17 cellular contexts compared by ENCODE assay signal in the genomic region with DNA sequence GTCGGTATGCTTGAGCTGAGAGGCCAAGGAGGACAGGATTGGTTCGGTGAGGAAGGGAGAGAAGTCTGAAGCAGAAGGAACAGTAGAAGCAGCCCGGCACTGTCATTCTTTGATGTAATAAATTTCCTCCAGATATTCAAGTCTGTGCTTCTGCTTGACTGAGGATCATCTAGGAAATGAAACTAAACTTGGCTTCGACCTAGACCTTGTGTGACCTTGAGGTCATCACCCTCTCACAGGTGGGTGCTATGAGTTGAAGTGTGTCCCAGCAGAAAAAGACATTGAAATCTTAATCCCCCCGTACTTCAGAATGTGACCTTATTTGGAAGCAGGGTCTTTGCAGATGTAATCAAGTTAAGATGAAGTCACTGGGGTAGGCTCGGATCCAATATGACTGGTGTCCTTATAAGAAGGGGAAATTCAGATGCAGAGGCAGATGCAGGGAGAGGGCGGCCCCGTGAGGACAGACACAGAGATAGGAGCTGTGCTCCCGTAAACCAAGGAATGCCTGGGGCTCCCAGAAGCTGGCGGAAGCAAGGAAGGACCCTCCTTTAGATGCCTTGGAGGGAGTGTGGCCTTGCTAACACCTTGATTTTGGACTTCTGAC. TPM values are rescaled to one million over a fixed set of nuclear protein-coding genes. Genes with fewer than 3 reads are reported as not detected.
DNase-seq lines count a peak whose midpoint lies in the region; ATAC-seq, FAIRE-seq and TF ChIP-seq lines count a peak whose summit lies in the region.
"Had no signal": no experiment of that assay in that cellular context is flagged by ENCODE, and none has a peak within 500 bp of the region (broad histone marks: within the 10 kb centered on the region; RNA-seq: fewer than 3 reads in every experiment).

No MANE protein-coding gene starts in this region.

- peak; percentile 13 for DNase-seq in GM23338 (ENCODE audit: low spot score)
- DNase-seq in SK-N-DZ (ENCODE audit: low spot score) = peak; percentile 29
- DNase-seq in HepG2 (ENCODE audit: low spot score) = no peak
- no peak for DNase-seq in D721Med (ENCODE audit: insufficient read length, low spot score)
- no peak for DNase-seq in head of caudate nucleus
- DNase-seq in NCI-H146 treated with DMSO at 0.1 percent for 48 hours (lab: John Stamatoyannopoulos, UW; ENCODE audit: unreplicated experiment) = no peak
- no peak for DNase-seq in NCI-H2196 (lab: John Stamatoyannopoulos, UW; ENCODE audit: unreplicated experiment)
- DNase-seq: activated CD4-positive, alpha-beta T cell treated with anti-CD3 and anti-CD28 coated beads for 4 hours; activated T-cell treated with anti-CD3 and anti-CD28 coated beads, Interleukin-2, amount 50 U/mL, for 1 hour; DMS 273 treated with DMSO at 0.1 percent for 48 hours; islet precursor cell; midbrain; NCI-H510A; pancreas; substantia nigra had no signal

- no peak for FAIRE-seq in HepG2 (lab: Jason Lieb, UNC)
- no peak for FAIRE-seq in D721Med (lab: Jason Lieb, UNC)
- FAIRE-seq: pancreas had no signal

- TF ChIP-seq POLR2A in HepG2 (IDR thresholded peaks at IDR 0.05; ENCODE audit: insufficient read depth in 1 of 2, low read depth in 2 of 2, low read length in 2 of 2) = no peak

- peak; percentile 9 to 52; a peak in 2 of 4 replicates for TF ChIP-seq CTCF in GM23338 (conservative IDR thresholded peaks at IDR 0.05; ENCODE audit: low read depth in 2 of 2)
- TF ChIP-seq CTCF in HepG2 (CRISPR knock-in tag; IDR thresholded peaks at IDR 0.05) = peak; percentile 18; the same call in 1 of the 2 replicates
- TF ChIP-seq CTCF in D721Med (IDR thresholded peaks at IDR 0.05; ENCODE audit: insufficient read depth, missing control alignments) = no peak

- H3K36me3 ChIP-seq in BLaER1 treated with 17β-estradiol and CSF1 and Interleukin-3, amounts not matched to agents 10 nM and 100 nM = peaks cover 0 to 68% (median 51%) of the 10 kb centered on the region in 11 experiments; a peak in 17 of 22 replicates
- H3K36me3 ChIP-seq in GM23338 (ENCODE audit: insufficient read depth) = no peaks in the 10 kb centered on the region
- H3K36me3 ChIP-seq in HepG2 (replicated peaks in 1 of 2; ENCODE audit: control insufficient read depth in 1 of 2, insufficient read depth in 2 of 2, low read length in 2 of 2) = no peaks in the 10 kb centered on the region
- H3K36me3 ChIP-seq: pancreas had no signal

- no peaks in the 10 kb centered on the region for H3K9me2 ChIP-seq in GM23338 (ENCODE audit: insufficient read depth)

- CTCF ChIA-PET in HepG2 (lab: Yijun Ruan, JAX; ENCODE audit: low intra/inter-chr PET ratio, low total read pairs) = no interaction called here

- peaks cover 0 to 5% (median 2%) of the 10 kb centered on the region in 11 experiments; a peak in 4 of 22 replicates for H3K9me3 ChIP-seq in BLaER1 treated with 17β-estradiol and CSF1 and Interleukin-3, amounts not matched to agents 10 nM and 100 nM (replicated peaks in 1 of 11)
- H3K9me3 ChIP-seq in HepG2 (ENCODE audit: low read length) = no peaks in the 10 kb centered on the region
- H3K9me3 ChIP-seq: pancreas had no signal

- H2AFZ ChIP-seq in GM23338 (no peak overlapping the region), HepG2 (ENCODE audit: low read length) (no peak overlapping the region)

- H3K27me3 ChIP-seq in BLaER1 treated with 17β-estradiol and CSF1 and Interleukin-3, amounts not matched to agents 10 nM and 100 nM = no peaks in the 10 kb centered on the region
- H3K27me3 ChIP-seq in GM23338 (ENCODE audit: insufficient read depth) (no peaks in the 10 kb centered on the region), HepG2 (ENCODE audit: control insufficient read depth in 1 of 2, insufficient read depth in 2 of 2, low read length in 2 of 2) (no peaks in the 10 kb centered on the region)
- H3K27me3 ChIP-seq: pancreas had no signal

- H3K36me3 Mint-ChIP-seq in GM23338 (ENCODE audit: low read depth) = no peaks in the 10 kb centered on the region

- peak overlapping the region; percentile 1 to 63 (median 38); a peak in 16 of 22 replicates for H3K9ac ChIP-seq in BLaER1 treated with 17β-estradiol and CSF1 and Interleukin-3, amounts not matched to agents 10 nM and 100 nM
- no peak overlapping the region for H3K9ac ChIP-seq in HepG2 (ENCODE audit: insufficient read depth, low read depth, low read length)

- H3F3A ChIP-seq in GM23338 (replicated peaks; ENCODE audit: low read depth) = no peaks in the 10 kb centered on the region

- no peak for TF ChIP-seq RAD21 in HepG2 (CRISPR knock-in tag; IDR thresholded peaks at IDR 0.05)

- H3K4me2 ChIP-seq in BLaER1 treated with 17β-estradiol and CSF1 and Interleukin-3, amounts not matched to agents 10 nM and 100 nM = peak overlapping the region; percentile 53 to 91 (median 82)
- no peak overlapping the region for H3K4me2 ChIP-seq in GM23338
- H3K4me2 ChIP-seq in HepG2 (ENCODE audit: low read depth, low read length) = no peak overlapping the region

- no peaks in the 10 kb centered on the region for H3K9me3 Mint-ChIP-seq in GM23338

- peak overlapping the region in 1 of 10 experiments; percentile 33; a peak in 1 of 20 replicates for H3K4me3 ChIP-seq in BLaER1 treated with 17β-estradiol and CSF1 and Interleukin-3, amounts not matched to agents 10 nM and 100 nM
- H3K4me3 ChIP-seq in GM23338 (no peak overlapping the region), HepG2 (replicated peaks in 1 of 3; ENCODE audit: insufficient read depth in 1 of 3, low read depth in 2 of 3, low read length in 3 of 3) (no peak overlapping the region)
- H3K4me3 ChIP-seq: pancreas had no signal

- peaks cover 3% of the 10 kb centered on the region; the same call in 1 of the 3 replicates for H3K4me1 Mint-ChIP-seq in GM23338

- ATAC-seq in GM23338 (peak; percentile 73), HepG2 (no peak)
- ATAC-seq: Panc1, pancreas had no signal

- POLR2A ChIA-PET in HepG2 (lab: Yijun Ruan, JAX) = no interaction called here

- TF ChIP-seq EP300 in HepG2 (IDR thresholded peaks at IDR 0.05; ENCODE audit: low read depth in 2 of 2, low read length in 2 of 2) (no peak), HepG2 (CRISPR knock-in tag; IDR thresholded peaks at IDR 0.05; ENCODE audit: borderline replicate concordance) (no peak)

- H3K27ac Mint-ChIP-seq in GM23338 = no peak overlapping the region

- in situ Hi-C loops in HepG2 (cut with HindIII; ENCODE audit: extremely low pct_ligation_motif_present, low pct_unique_long_range_greater_than_20kb) = no loop called here

- H3K4me3 Mint-ChIP-seq in GM23338 = no peak overlapping the region

- H3K27me3 Mint-ChIP-seq in GM23338 (ENCODE audit: insufficient read depth, low read depth, poor library complexity) = peaks cover 7% of the 10 kb centered on the region

- no TSS peak for BruUV-seq in HepG2 (replicated peaks; lab: Mats Ljungman, UMichigan)

- H3K79me2 ChIP-seq in GM23338 (replicated peaks; ENCODE audit: insufficient read depth) (no peaks in the 10 kb centered on the region), HepG2 (ENCODE audit: insufficient read depth, low read length) (no peaks in the 10 kb centered on the region)

- H3K27ac ChIP-seq in BLaER1 treated with 17β-estradiol and CSF1 and Interleukin-3, amounts not matched to agents 10 nM and 100 nM = peak overlapping the region in 10 of 11 experiments; percentile 15 to 91 (median 62); a peak in 18 of 22 replicates
- H3K27ac ChIP-seq in GM23338 (ENCODE audit: low read depth) (no peak overlapping the region), HepG2 (ENCODE audit: extremely low read length, insufficient read depth, low read length) (no peak overlapping the region)
- H3K27ac ChIP-seq: pancreas had no signal

- H3K4me1 ChIP-seq in BLaER1 treated with 17β-estradiol and CSF1 and Interleukin-3, amounts not matched to agents 10 nM and 100 nM = peaks cover 51 to 67% (median 60%) of the 10 kb centered on the region in 10 experiments
- H3K4me1 ChIP-seq in GM23338 (ENCODE audit: insufficient read depth) (no peaks in the 10 kb centered on the region), HepG2 (ENCODE audit: insufficient read depth, low read length) (no peaks in the 10 kb centered on the region)

- peaks cover 0 to 94% (median 71%) of the 10 kb centered on the region in 11 experiments; a peak in 19 of 22 replicates for H4K20me1 ChIP-seq in BLaER1 treated with 17β-estradiol and CSF1 and Interleukin-3, amounts not matched to agents 10 nM and 100 nM
- H4K20me1 ChIP-seq in GM23338 (replicated peaks; ENCODE audit: insufficient read depth) (no peaks in the 10 kb centered on the region), HepG2 (ENCODE audit: insufficient read depth, low read length) (no peaks in the 10 kb centered on the region)

- intact Hi-C loops in HepG2 (cut with micrococcal nuclease; ENCODE audit: unreplicated experiment) = no loop called here
- intact Hi-C loops in head of caudate nucleus (cut with DNase I) = no loop called here

- 65% methylated on average over 10 of the region's 10 CpGs for WGBS in HepG2 (ENCODE audit: low lambda C conversion rate)

TF ChIP-seq in HepG2, 621 proteins besides CTCF, POLR2A, EP300 and RAD21 (continues in another document):
- TF ChIP-seq YEATS2 (CRISPR knock-in tag; IDR thresholded peaks at IDR 0.05; ENCODE audit: borderline replicate concordance) = no peak

RNA-seq across cellular contexts. Expression of a gene that starts 49.0 kb away (rescaled TPM):
- total RNA-seq in GM23338 (2014; rRNA removed; shearing (Covaris generic)) = 0.94 and 2.7 TPM in 2 replicates
- polyA plus RNA-seq in GM23338 (2016; fragmentation: Nextera tagmentation; extraction: Ambion mirVana) (0.82 and 1.2 TPM in 2 replicates), HepG2 (2011; rRNA removed) (1.0 and 1.6 TPM in 2 replicates)
- polyA plus RNA-seq in SK-N-DZ (2014; cell fraction: cytosol; rRNA removed) = 7.0 and 8.8 TPM in 2 replicates
- 5.8 and 9.9 TPM in 2 replicates for polyA plus RNA-seq in SK-N-DZ (2014; cell fraction: nucleus; rRNA removed)
- 3.9 and 4.0 TPM in 2 replicates for total RNA-seq in HepG2 (2016; rRNA removed; fragmentation: Illumina TruSeq; extraction: Trizol)
- total RNA-seq in HepG2 (2016; cell fraction: cytosol; rRNA removed; fragmentation: Illumina TruSeq; extraction: Trizol; ENCODE audit: low read depth) = 5.8 and 6.3 TPM in 2 replicates
- total RNA-seq in HepG2 (2016; cell fraction: insoluble cytoplasmic fraction; rRNA removed; fragmentation: Illumina TruSeq; extraction: Trizol) = 2.5 and 3.7 TPM in 2 replicates
- 2.8 and 4.3 TPM in 2 replicates for total RNA-seq in HepG2 (2016; cell fraction: membrane; rRNA removed; fragmentation: Illumina TruSeq; extraction: Trizol)
- total RNA-seq in HepG2 (2016; cell fraction: nucleus; rRNA removed; fragmentation: Illumina TruSeq; extraction: Trizol) = 9.8 and 10.1 TPM in 2 replicates
- polyA plus RNA-seq in HepG2 (2011; cell fraction: cytosol; rRNA removed) = 0.99 and 1.2 TPM in 2 replicates
- 2.2 and 2.6 TPM in 2 replicates for polyA plus RNA-seq in HepG2 (2011; cell fraction: nucleus; rRNA removed)
- 0.34 and 0.72 TPM in 2 replicates for polyA plus RNA-seq in HepG2 (2012)
- polyA plus RNA-seq in HepG2 (2016; cell fraction: cytosol; fragmentation: Illumina TruSeq; extraction: Trizol; ENCODE audit: low read depth) = 1.2 and 1.6 TPM in 2 replicates
- polyA plus RNA-seq in HepG2 (2016; cell fraction: insoluble cytoplasmic fraction; fragmentation: Illumina TruSeq; extraction: Trizol; ENCODE audit: low read depth) = 2.3 and 2.6 TPM in 2 replicates
- 1.1 and 1.8 TPM in 2 replicates for polyA plus RNA-seq in HepG2 (2016; cell fraction: membrane; fragmentation: Illumina TruSeq; extraction: Trizol; ENCODE audit: low read depth)
- polyA plus RNA-seq in HepG2 (2016; cell fraction: nucleus; fragmentation: Illumina TruSeq; extraction: Trizol; ENCODE audit: insufficient read depth, low read depth) = 3.1 and 4.0 TPM in 2 replicates
- polyA minus RNA-seq in HepG2 (2011; rRNA and poly(A)+ RNA removed; ENCODE audit: low replicate concordance) = 5.2 and 64.1 TPM in 2 replicates
- 3.1 and 3.9 TPM in 2 replicates for polyA minus RNA-seq in HepG2 (2011; cell fraction: cytosol; rRNA and poly(A)+ RNA removed)
- polyA minus RNA-seq in HepG2 (2011; cell fraction: nucleus; rRNA and poly(A)+ RNA removed) = 16.6 and 18.0 TPM in 2 replicates

Comparison
In these comparisons a context has a peak if more than half of its experiments do, and no peak if none do; other contexts are left out.
1. H3K27ac ChIP-seq: peak in BLaER1 treated with 17β-estradiol and CSF1 and Interleukin-3, amounts not matched to agents 10 nM and 100 nM (10 of 11); none in GM23338 (single experiment) and HepG2 (single experiment).
2. H3K4me2 ChIP-seq: peak in BLaER1 treated with 17β-estradiol and CSF1 and Interleukin-3, amounts not matched to agents 10 nM and 100 nM (11 of 11); none in GM23338 (single experiment) and HepG2 (single experiment).
3. DNase-seq: peak in GM23338 (single experiment) and SK-N-DZ (single experiment); none in HepG2 (single experiment), D721Med (single experiment), head of caudate nucleus (0 of 42), NCI-H146 treated with DMSO at 0.1 percent for 48 hours (single experiment) and NCI-H2196 (single experiment).